8 cellular contexts compared by ENCODE assay signal in genomic region chr12:112303004-112303403, GRCh38.
DNase-seq lines count a peak whose midpoint lies in the region; ATAC-seq, FAIRE-seq and TF ChIP-seq lines count a peak whose summit lies in the region.

No MANE protein-coding gene starts in this region.

- H3K27me3 ChIP-seq in K562 (ENCODE audit: control insufficient read depth in 2 of 2, insufficient read depth in 2 of 2, low read length in 2 of 2): no peaks in the 10 kb centered on the region
- H3K27me3 ChIP-seq in right lobe of liver: no peaks in the 10 kb centered on the region

- peak overlapping the region; percentile 54 to 70 for H3K27ac Mint-ChIP-seq in T-cell

- WGBS in K562 (ENCODE audit: insufficient coverage, low coverage, missing lambda C conversion rate): 59% methylated on average over 3 of the region's 3 CpGs
- 35% methylated on average over 2 of the region's 3 CpGs for WGBS in right lobe of liver (ENCODE audit: insufficient coverage, low coverage, low lambda C conversion rate, missing lambda C conversion rate)

- POLR2A ChIA-PET in T-cell (lab: Charles Lee) (interaction anchor here in 1 of 2 donors (0.7 kb wide), 1 partner anchor 666 kb away, joined by 5 read pairs; no protein-coding TSS in a partner anchor), K562 (lab: Yijun Ruan, JAX) (interaction anchor here (1.7 kb wide), 1 partner anchor 16 kb away, joined by 3 read pairs; no protein-coding TSS in a partner anchor)

- TF ChIP-seq EP300 in K562 (IDR thresholded peaks at IDR 0.05; ENCODE audit: low read length): no peak

- peaks cover 35% of the 10 kb centered on the region for H3K36me3 Mint-ChIP-seq in T-cell

- H3K4me3 ChIP-seq in K562: no peak overlapping the region
- no peak overlapping the region for H3K4me3 ChIP-seq in right lobe of liver

- no peak overlapping the region for H3K4me2 ChIP-seq in K562 (ENCODE audit: insufficient read depth, low read length)

- no peaks in the 10 kb centered on the region for H3K79me2 ChIP-seq in K562 (ENCODE audit: control insufficient read depth, insufficient read depth, low read length)

- no peak for TF ChIP-seq CTCF in K562 (IDR thresholded peaks at IDR 0.05 in 2 of 3, conservative IDR thresholded peaks at IDR 0.05 in 1 of 3; ENCODE audit: insufficient read depth in 2 of 3, low read depth in 1 of 3, low read length in 3 of 3)
- TF ChIP-seq CTCF in right lobe of liver (IDR thresholded peaks at IDR 0.05): no peak

- H3K36me3 ChIP-seq in K562 (ENCODE audit: control insufficient read depth, insufficient read depth, low read length): peaks cover 35% of the 10 kb centered on the region; the same call in 2 of the 3 replicates
- H3K36me3 ChIP-seq in right lobe of liver: peaks cover 0 to 8% (median 0%) of the 10 kb centered on the region in 4 donors

- FAIRE-seq in GM18507 (lab: Jason Lieb, UNC) (peak; percentile 94), K562 (lab: Jason Lieb, UNC) (no peak)

- DNase-seq in GM18507 (ENCODE audit: extremely low spot score, insufficient read length, low read depth) (peak; percentile 46), T-cell (peak in 28 of 34 experiments; percentile 1 to 37 (median 13)), K562 (ENCODE audit: extremely low read depth in 1 of 4, low spot score in 3 of 4) (peak in 1 of 4 experiments; percentile 10), right lobe of liver (no peak), NCI-H2081 treated with DMSO at 0.1 percent for 48 hours (lab: John Stamatoyannopoulos, UW) (no peak), 8988T (no peak)
- peak; percentile 4 to 24 for DNase-seq in stimulated activated CD4-positive, alpha-beta T cell treated with anti-CD3 and anti-CD28 coated beads, Interleukin-12 subunit alpha, Interleukin-12 subunit beta, amount 100 ng/mL, for 24 hours (ENCODE audit: low read depth in 2 of 2)

- no peaks in the 10 kb centered on the region for H3K9me1 ChIP-seq in K562 (ENCODE audit: control insufficient read depth, insufficient read depth, low read length)

- H2AFZ ChIP-seq in K562 (ENCODE audit: low read depth, low read length): no peak overlapping the region

- in situ Hi-C loops in K562 (cut with MboI): no loop called here

- no peak for TF ChIP-seq POLR2A in K562 (conservative IDR thresholded peaks at IDR 0.05)
- no peak for TF ChIP-seq POLR2A in right lobe of liver (IDR thresholded peaks at IDR 0.05)

- H3K4me1 ChIP-seq in K562 (replicated peaks in 1 of 2; ENCODE audit: control insufficient read depth in 2 of 2, insufficient read depth in 2 of 2, low read length in 2 of 2) (no peaks in the 10 kb centered on the region), right lobe of liver (peaks cover 0 to 23% (median 4%) of the 10 kb centered on the region in 4 donors)

- H3K4me3 Mint-ChIP-seq in T-cell: no peak overlapping the region

- peaks cover 0 to 8% (median 7%) of the 10 kb centered on the region in 3 donors for H3K4me1 Mint-ChIP-seq in T-cell

- CTCF ChIA-PET in T-cell (lab: Charles Lee): no interaction called here
- CTCF ChIA-PET in K562 (lab: Yijun Ruan, JAX; ENCODE audit: low intra/inter-chr PET ratio): no interaction called here

- peak; percentile 93 for ATAC-seq in HG02763 (IDR thresholded peaks at IDR 0.05; ENCODE audit: unreplicated experiment)
- ATAC-seq in T-cell (replicated peaks in 1 of 4): peak; percentile 87 to 99 (median 98)
- ATAC-seq in K562: 0 out of 3 replicates have a peak, but pooled peaks have one; percentile 28
- no peak for ATAC-seq in right lobe of liver

- TF ChIP-seq RAD21 in K562 (CRISPR knock-in tag; conservative IDR thresholded peaks at IDR 0.05 in 1 of 2, IDR thresholded peaks at IDR 0.05 in 1 of 2): no peak

- H3K27me3 Mint-ChIP-seq in T-cell: no peaks in the 10 kb centered on the region

- H3K27ac ChIP-seq in K562 (ENCODE audit: extremely low read depth, low read depth, low read length) (no peak overlapping the region), right lobe of liver (no peak overlapping the region)

- BruUV-seq in K562 (replicated peaks; lab: Mats Ljungman, UMichigan): no TSS peak

- no peaks in the 10 kb centered on the region for H4K20me1 ChIP-seq in K562 (replicated peaks; ENCODE audit: control insufficient read depth, insufficient read depth, low read length)

- H3K9me3 Mint-ChIP-seq in T-cell: no peaks in the 10 kb centered on the region

- no peaks in the 10 kb centered on the region for H3K9me3 ChIP-seq in K562 (replicated peaks; ENCODE audit: control insufficient read depth, insufficient read depth, low read depth, low read length)
- no peaks in the 10 kb centered on the region for H3K9me3 ChIP-seq in right lobe of liver

- intact Hi-C loops in K562 (cut with micrococcal nuclease): no loop called here
- intact Hi-C loops in right lobe of liver (cut with DNase I): no loop called here

- H3K9ac ChIP-seq in K562 (ENCODE audit: insufficient read depth in 1 of 2, low read depth in 2 of 2, low read length in 2 of 2): no peak overlapping the region

TF ChIP-seq in K562, 482 proteins besides CTCF, POLR2A, EP300 and RAD21:
- TF ChIP-seq CREB3 (tag; conservative IDR thresholded peaks at IDR 0.05; ENCODE audit: low read depth) (no peak), FOSL1 (tag; conservative IDR thresholded peaks at IDR 0.05) (peak; percentile 54), ELF1 (tag; IDR thresholded peaks at IDR 0.05) (no peak), ESRRB (CRISPR knock-in tag; IDR thresholded peaks at IDR 0.05; ENCODE audit: borderline replicate concordance) (no peak), PHB2 (IDR thresholded peaks at IDR 0.05; ENCODE audit: low read depth) (no peak), JUND (IDR thresholded peaks at IDR 0.05; ENCODE audit: borderline replicate concordance, low read depth, low read length) (peak; percentile 66; the same call in 1 of the 2 replicates), JUND (tag; IDR thresholded peaks at IDR 0.05; ENCODE audit: borderline replicate concordance, low read depth, low read length) (no peak), ATF3 (IDR thresholded peaks at IDR 0.05) (peak; percentile 61), ATF3 (CRISPR knock-in tag; conservative IDR thresholded peaks at IDR 0.05) (no peak), HBP1 (CRISPR knock-in tag; IDR thresholded peaks at IDR 0.05) (no peak), CGGBP1 (CRISPR knock-in tag; IDR thresholded peaks at IDR 0.05) (no peak)

Comparison
In these comparisons a context has a peak if more than half of its experiments do, and no peak if none do; other contexts are left out.
1. DNase-seq: peak in GM18507 (single experiment), T-cell (28 of 34) and stimulated activated CD4-positive, alpha-beta T cell treated with anti-CD3 and anti-CD28 coated beads, Interleukin-12 subunit alpha, Interleukin-12 subunit beta, amount 100 ng/mL, for 24 hours (2 of 2); none in right lobe of liver (0 of 3), NCI-H2081 treated with DMSO at 0.1 percent for 48 hours (single experiment) and 8988T (single experiment).
2. ATAC-seq: peak in HG02763 (single experiment), T-cell (4 of 4) and K562 (single experiment); none in right lobe of liver (0 of 4).